8 cellular contexts compared by ENCODE assay signal in genomic region chr12:67710582-67710981, GRCh38.
DNase-seq lines count a peak whose midpoint lies in the region; ATAC-seq and TF ChIP-seq lines count a peak whose summit lies in the region.

No MANE protein-coding gene starts in this region.

- ATAC-seq in GM19397 (IDR thresholded peaks at IDR 0.05; ENCODE audit: unreplicated experiment) (peak; percentile 96), HG03196 (IDR thresholded peaks at IDR 0.05; ENCODE audit: unreplicated experiment) (peak; percentile 95), body of pancreas (peak; percentile 100)

- peaks cover 21% of the 10 kb centered on the region for H3K4me1 ChIP-seq in body of pancreas
- peaks cover 11% of the 10 kb centered on the region for H3K4me1 ChIP-seq in smooth muscle cell (ENCODE audit: low read depth)

- DNase-seq in Ammon's horn (ENCODE audit: low spot score), result peak; percentile 74
- peak; percentile 66 to 85 (median 74) for DNase-seq in body of pancreas
- no peak for DNase-seq in smooth muscle cell (lab: John Stamatoyannopoulos, UW; ENCODE audit: unreplicated experiment)
- DNase-seq in DMS79 (lab: John Stamatoyannopoulos, UW), result no peak
- DNase-seq in mesenteric fat pad (ENCODE audit: low spot score), result no peak
- no peak for DNase-seq in NCI-H1930 (lab: John Stamatoyannopoulos, UW)

- H4K20me1 ChIP-seq in smooth muscle cell (ENCODE audit: low read depth), result no peaks in the 10 kb centered on the region

- H3K27ac ChIP-seq in body of pancreas (peak overlapping the region; percentile 32 to 65 (median 50)), smooth muscle cell (ENCODE audit: low read depth) (peak overlapping the region; percentile 56)

- no peaks in the 10 kb centered on the region for H3K9me3 ChIP-seq in body of pancreas
- no peaks in the 10 kb centered on the region for H3K9me3 ChIP-seq in smooth muscle cell (replicated peaks; ENCODE audit: low read depth)

- intact Hi-C loops in body of pancreas (cut with DNase I), result no loop called here

- peaks cover 13% of the 10 kb centered on the region for H3F3A ChIP-seq in smooth muscle cell (ENCODE audit: low read depth)

- H3K79me2 ChIP-seq in smooth muscle cell (ENCODE audit: low read depth), result no peaks in the 10 kb centered on the region

- no peaks in the 10 kb centered on the region for H3K27me3 ChIP-seq in body of pancreas
- no peaks in the 10 kb centered on the region for H3K27me3 ChIP-seq in smooth muscle cell (ENCODE audit: low read depth)

- TF ChIP-seq POLR2A in body of pancreas (IDR thresholded peaks at IDR 0.05), result peak in 1 of 3 donors; percentile 22

- H2AFZ ChIP-seq in smooth muscle cell (ENCODE audit: low read depth), result peak overlapping the region; percentile 22

- H3K9ac ChIP-seq in smooth muscle cell (ENCODE audit: low read depth), result no peak overlapping the region

- TF ChIP-seq CTCF in body of pancreas (IDR thresholded peaks at IDR 0.05) (no peak), smooth muscle cell (IDR thresholded peaks at IDR 0.05; ENCODE audit: borderline replicate concordance, insufficient read depth, poor library complexity, severe bottlenecking) (no peak)

- H3K4me3 ChIP-seq in body of pancreas (no peak overlapping the region), smooth muscle cell (no peak overlapping the region)

- H3K4me2 ChIP-seq in smooth muscle cell, result peak overlapping the region; percentile 7

- 14 to 15% methylated on average over 3 of the region's 3 CpGs for WGBS in body of pancreas, 2 donors
- WGBS in smooth muscle cell (ENCODE audit: low lambda C conversion rate), result 35% methylated on average over 3 of the region's 3 CpGs

- no peaks in the 10 kb centered on the region for H3K36me3 ChIP-seq in body of pancreas (replicated peaks in 1 of 2; ENCODE audit: insufficient read depth in 1 of 2, low read depth in 2 of 2)
- no peaks in the 10 kb centered on the region for H3K36me3 ChIP-seq in smooth muscle cell (ENCODE audit: low read depth)

Comparison
In these comparisons a context has a peak if more than half of its experiments do, and no peak if none do; other contexts are left out.
1. DNase-seq: peak in Ammon's horn (single experiment) and body of pancreas (4 of 4); none in smooth muscle cell (single experiment), DMS79 (single experiment), mesenteric fat pad (single experiment) and NCI-H1930 (0 of 2).
2. Peak in every context shown above with its lines, with median percentiles within 50 percentile points of each other: ATAC-seq.